Comparison of ENCODE assay signal across 20 cellular contexts in the genomic region with DNA sequence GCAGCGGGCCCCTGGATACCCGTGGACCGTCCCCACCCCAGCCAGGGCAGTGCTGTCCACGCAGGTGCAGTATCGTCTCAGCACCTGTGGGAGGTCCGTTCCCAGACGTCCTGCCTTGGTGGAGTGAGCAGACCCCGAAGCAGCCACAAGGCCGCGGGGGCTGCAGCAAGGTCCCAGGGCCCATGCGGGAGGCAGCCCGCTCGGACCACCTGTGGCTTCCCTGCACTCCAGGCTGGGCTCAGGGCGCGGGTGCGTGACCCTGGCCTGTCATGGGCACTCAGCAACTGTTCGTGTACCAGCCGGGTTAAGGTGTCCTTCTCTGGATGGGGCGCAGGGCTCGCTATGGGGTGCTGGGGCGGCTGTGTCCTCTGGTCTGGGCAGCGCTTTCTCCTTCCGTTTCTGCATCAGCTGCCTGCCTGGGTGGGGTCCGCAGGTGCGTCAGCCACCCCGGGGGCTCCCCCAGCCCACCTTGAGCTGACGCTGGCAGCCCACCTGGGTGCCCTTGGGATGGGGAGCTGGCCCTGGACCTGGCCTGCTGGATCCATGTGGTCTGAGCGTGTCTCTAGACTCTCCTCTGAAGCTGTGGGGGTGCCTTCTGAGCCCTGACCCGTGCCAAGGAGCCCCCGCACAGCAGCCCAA. TPM values are rescaled to one million over a fixed set of nuclear protein-coding genes. Genes with fewer than 3 reads are reported as not detected.
DNase-seq lines count a peak whose midpoint lies in the region; ATAC-seq and TF ChIP-seq lines count a peak whose summit lies in the region.
"Had no signal": no experiment of that assay in that cellular context is flagged by ENCODE, and none has a peak within 500 bp of the region (broad histone marks: within the 10 kb centered on the region; RNA-seq: fewer than 3 reads in every experiment).

No MANE protein-coding gene starts in this region.

- H3K4me3 ChIP-seq in CD8-positive, alpha-beta T cell (ENCODE audit: low read depth, low read length): peak overlapping the region; percentile 47
- H3K4me3 ChIP-seq in gastroesophageal sphincter: no peak overlapping the region

- no peak for TF ChIP-seq POLR2A in gastroesophageal sphincter (IDR thresholded peaks at IDR 0.05)

- ATAC-seq in CD8-positive, alpha-beta T cell: no peak
- ATAC-seq in T-helper 17 cell (no peak), gastroesophageal sphincter (no peak), HG03025 (IDR thresholded peaks at IDR 0.05; ENCODE audit: low FRiP score, unreplicated experiment) (no peak), GM18870 (IDR thresholded peaks at IDR 0.05; ENCODE audit: unreplicated experiment) (no peak)

- H3K27ac Mint-ChIP-seq in CD8-positive, alpha-beta T cell: no peak overlapping the region
- no peak overlapping the region for H3K27ac Mint-ChIP-seq in T-helper 17 cell

- no peaks in the 10 kb centered on the region for H3K36me3 Mint-ChIP-seq in CD8-positive, alpha-beta T cell
- H3K36me3 Mint-ChIP-seq in T-helper 17 cell (ENCODE audit: low read depth): peaks cover 2% of the 10 kb centered on the region

- CTCF ChIA-PET in CD8-positive, alpha-beta T cell (lab: Charles Lee): no interaction called here

- no peak for TF ChIP-seq CTCF in CD8-positive, alpha-beta T cell (IDR thresholded peaks at IDR 0.05)
- TF ChIP-seq CTCF in gastroesophageal sphincter (IDR thresholded peaks at IDR 0.05) (no peak), GM20000 (IDR thresholded peaks at IDR 0.05; ENCODE audit: extremely low read depth, missing control alignments) (no peak)

- no peak for TF ChIP-seq EP300 in gastroesophageal sphincter (IDR thresholded peaks at IDR 0.05)

- H3K4me1 ChIP-seq in CD8-positive, alpha-beta T cell (ENCODE audit: insufficient read depth, low read length): peaks cover 30% of the 10 kb centered on the region
- peaks cover 0 to 92% (median 41%) of the 10 kb centered on the region in 3 donors for H3K4me1 ChIP-seq in gastroesophageal sphincter

- no CpG with 5 or more reads among the region's 30 CpGs for WGBS in gastroesophageal sphincter (ENCODE audit: low coverage in 1 of 2), 2 donors

- intact Hi-C loops in CD8-positive, alpha-beta T cell (cut with DNase I, micrococcal nuclease): no loop called here

- no peak for DNase-seq in CD8-positive, alpha-beta T cell
- DNase-seq in T-helper 17 cell: no peak
- no peak for DNase-seq in GM20000 (ENCODE audit: low spot score)
- no peak for DNase-seq in RPMI8226
- DNase-seq: ACHN, DMS53, GF-D8, NCI-H1092, NCI-H1436, NCI-H187 treated with DMSO at 0.1 percent for 48 hours, NCI-H2107, NCI-H446 treated with DMSO at 0.1 percent for 48 hours, NCI-H526 treated with DMSO at 0.1 percent for 48 hours, PC-3, SIG-M5, SK-N-SH had no signal

- H3K27me3 ChIP-seq in CD8-positive, alpha-beta T cell (ENCODE audit: insufficient read depth, low read length): no peaks in the 10 kb centered on the region
- no peaks in the 10 kb centered on the region for H3K27me3 ChIP-seq in gastroesophageal sphincter

- H3K27me3 Mint-ChIP-seq in CD8-positive, alpha-beta T cell (ENCODE audit: low read depth): peaks cover 8% of the 10 kb centered on the region
- H3K27me3 Mint-ChIP-seq in T-helper 17 cell: peaks cover 12% of the 10 kb centered on the region

- no peaks in the 10 kb centered on the region for H3K36me3 ChIP-seq in CD8-positive, alpha-beta T cell (ENCODE audit: insufficient read depth, low read length)
- no peaks in the 10 kb centered on the region for H3K36me3 ChIP-seq in gastroesophageal sphincter

- H3K9me3 ChIP-seq in CD8-positive, alpha-beta T cell (ENCODE audit: low read length): no peaks in the 10 kb centered on the region
- H3K9me3 ChIP-seq in T-helper 17 cell (ENCODE audit: control insufficient read depth, low read length, poor library complexity, severe bottlenecking): no peaks in the 10 kb centered on the region
- no peaks in the 10 kb centered on the region for H3K9me3 ChIP-seq in gastroesophageal sphincter
- H3K9me3 ChIP-seq: SK-N-SH had no signal

- no peaks in the 10 kb centered on the region for H3K9me3 Mint-ChIP-seq in CD8-positive, alpha-beta T cell

- peaks cover 15% of the 10 kb centered on the region for H3K4me1 Mint-ChIP-seq in CD8-positive, alpha-beta T cell (ENCODE audit: low read depth)
- peaks cover 15% of the 10 kb centered on the region for H3K4me1 Mint-ChIP-seq in T-helper 17 cell

- peak overlapping the region; percentile 50 for H3K4me3 Mint-ChIP-seq in CD8-positive, alpha-beta T cell
- H3K4me3 Mint-ChIP-seq in T-helper 17 cell: peak overlapping the region; percentile 79

- no peak overlapping the region for H3K27ac ChIP-seq in CD8-positive, alpha-beta T cell (ENCODE audit: low read depth, low read length)
- H3K27ac ChIP-seq in gastroesophageal sphincter: peak overlapping the region in 3 of 4 donors; percentile 22 to 33 (median 31)
- H3K27ac ChIP-seq: C4-2B had no signal

- POLR2A ChIA-PET in CD8-positive, alpha-beta T cell (lab: Charles Lee): no interaction called here

RNA-seq across cellular contexts. Expression of gene BAHCC1, which starts 18.4 kb away (rescaled TPM):
- total RNA-seq in CD8-positive, alpha-beta T cell: under 1 TPM; 0.08 to 0.24 TPM
- total RNA-seq in T-helper 17 cell (under 1 TPM; 0.22 to 0.29 TPM), gastroesophageal sphincter (10 to 100 TPM; 17.5 to 34.3 (median 19.5) TPM)

Comparison
In these comparisons a context has a peak if more than half of its experiments do, and no peak if none do; other contexts are left out.
1. RNA of gene BAHCC1, which starts 18.4 kb away (total RNA-seq): 17.5 to 34.3 TPM in gastroesophageal sphincter; 0.22 to 0.29 TPM in T-helper 17 cell and 0.08 to 0.24 TPM in CD8-positive, alpha-beta T cell; every median in the first group is over 10 times any median in the second.